Comparison of ENCODE assay signal across 14 cellular contexts in the genomic region with DNA sequence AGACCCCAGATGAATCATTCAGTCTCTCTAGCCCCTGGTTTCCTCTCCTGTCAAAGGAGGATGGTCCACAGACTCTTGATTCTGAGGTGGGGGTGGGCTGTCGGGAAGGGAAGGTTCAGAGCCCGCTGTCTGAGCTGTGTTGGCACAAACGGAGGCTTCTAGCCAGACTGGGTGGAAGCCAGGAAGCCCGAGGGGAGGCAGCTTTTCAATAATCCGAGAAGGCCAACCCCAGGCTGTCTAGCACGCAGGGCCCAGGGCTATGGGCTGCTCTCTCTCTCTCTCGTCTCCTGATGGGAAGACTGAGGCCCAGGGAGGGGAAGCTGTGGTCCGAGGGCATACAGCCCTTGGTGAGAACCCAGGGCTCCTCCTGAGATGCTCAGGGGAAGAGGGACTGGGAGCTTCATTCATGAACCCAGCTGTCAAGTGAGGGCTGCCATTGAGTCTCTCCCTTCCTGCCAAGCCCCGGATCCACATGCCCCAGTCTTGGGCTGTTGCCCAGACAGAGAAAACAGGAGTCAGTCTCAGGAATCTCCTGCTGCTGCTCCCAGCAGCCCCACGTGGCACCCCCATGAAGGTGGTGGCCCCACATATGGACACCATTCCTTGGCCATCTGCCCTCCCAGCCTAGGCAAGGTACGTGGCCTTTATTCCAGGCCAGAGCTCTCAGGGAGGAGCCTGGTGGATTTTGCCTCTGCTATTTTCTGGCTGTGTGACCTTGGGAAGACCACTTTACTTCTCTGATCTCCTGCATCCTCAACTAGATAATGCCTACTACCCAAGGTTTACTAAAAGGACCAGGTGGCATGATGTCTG. TPM values are rescaled to one million over a fixed set of nuclear protein-coding genes. Genes with fewer than 3 reads are reported as not detected.
DNase-seq lines count a peak whose midpoint lies in the region; ATAC-seq and TF ChIP-seq lines count a peak whose summit lies in the region.
"Had no signal": no experiment of that assay in that cellular context is flagged by ENCODE, and none has a peak within 500 bp of the region (broad histone marks: within the 10 kb centered on the region; RNA-seq: fewer than 3 reads in every experiment).

No MANE protein-coding gene starts in this region.

- H4K8ac ChIP-seq in IMR-90 (ENCODE audit: low read depth in 2 of 2, low read length in 2 of 2), result no peak overlapping the region

- 0 out of 2 replicates have a peak, but pooled peaks cover 3% of the 10 kb centered on the region for H3K9me1 ChIP-seq in IMR-90 (ENCODE audit: insufficient read depth, low read length)

- no peak overlapping the region for H4K5ac ChIP-seq in IMR-90 (ENCODE audit: low read depth, low read length)

- H3K4me3 ChIP-seq in IMR-90 (ENCODE audit: insufficient read depth, low read depth, low read length) (no peak overlapping the region), thyroid gland (replicated peaks in 1 of 3) (no peak overlapping the region), ascending aorta (no peak overlapping the region), esophagus muscularis mucosa (no peak overlapping the region)

- no peaks in the 10 kb centered on the region for H3K36me3 ChIP-seq in IMR-90 (ENCODE audit: control insufficient read depth, insufficient read depth, low read length)
- H3K36me3 ChIP-seq in thyroid gland, result peaks cover 0 to 8% of the 10 kb centered on the region in 2 donors
- H3K36me3 ChIP-seq in ascending aorta, result no peaks in the 10 kb centered on the region
- H3K36me3 ChIP-seq in esophagus muscularis mucosa, result no peaks in the 10 kb centered on the region

- no peak overlapping the region for H2BK120ac ChIP-seq in IMR-90 (ENCODE audit: low read depth, low read length)

- no peaks in the 10 kb centered on the region for H3K9me3 ChIP-seq in IMR-90 (ENCODE audit: control insufficient read depth, insufficient read depth, low read length)
- H3K9me3 ChIP-seq in thyroid gland, result no peaks in the 10 kb centered on the region
- no peaks in the 10 kb centered on the region for H3K9me3 ChIP-seq in ascending aorta
- no peaks in the 10 kb centered on the region for H3K9me3 ChIP-seq in esophagus muscularis mucosa

- H2AK9ac ChIP-seq in IMR-90 (replicated peaks; ENCODE audit: low read depth, low read length, poor library complexity), result peak overlapping the region; percentile 19

- POLR2A ChIA-PET in IMR-90 (lab: Charles Lee; ENCODE audit: unreplicated experiment), result no interaction called here

- H3K4me1 ChIP-seq in IMR-90 (ENCODE audit: control insufficient read depth, insufficient read depth, low read length) (no peaks in the 10 kb centered on the region), thyroid gland (peaks cover 41 to 51% of the 10 kb centered on the region in 2 donors), ascending aorta (no peaks in the 10 kb centered on the region), esophagus muscularis mucosa (peaks cover 0 to 25% (median 14%) of the 10 kb centered on the region in 4 donors)

- TF ChIP-seq POLR2A in IMR-90 (IDR thresholded peaks at IDR 0.05; ENCODE audit: low read depth, low read length) (no peak), thyroid gland (IDR thresholded peaks at IDR 0.05) (no peak), esophagus muscularis mucosa (IDR thresholded peaks at IDR 0.05; ENCODE audit: low read depth) (no peak)

- no peak for TF ChIP-seq RAD21 in IMR-90 (IDR thresholded peaks at IDR 0.05; ENCODE audit: low read length)

- no peak overlapping the region for H2BK5ac ChIP-seq in IMR-90 (ENCODE audit: low read depth, low read length, poor library complexity, severe bottlenecking)

- no peak for TF ChIP-seq EP300 in esophagus muscularis mucosa (IDR thresholded peaks at IDR 0.05)

- no peak overlapping the region for H3K56ac ChIP-seq in IMR-90 (ENCODE audit: extremely low read depth, insufficient read depth, low read length)

- no peak for ATAC-seq in IMR-90 (ENCODE audit: low read depth)
- peak; percentile 11 for ATAC-seq in left lobe of liver
- ATAC-seq in HG03108 (IDR thresholded peaks at IDR 0.05; ENCODE audit: unreplicated experiment), result no peak
- ATAC-seq: naive thymus-derived CD8-positive, alpha-beta T cell; stimulated activated naive CD8-positive, alpha-beta T cell treated with anti-CD3 and anti-CD28 coated beads, Interleukin-15, amount 100 ng/mL, for 72 hours had no signal

- H3K14ac ChIP-seq in IMR-90 (replicated peaks; ENCODE audit: low read depth, low read length), result no peak overlapping the region

- no peak for DNase-seq in IMR-90
- DNase-seq in left lobe of liver (ENCODE audit: low spot score), result peak; percentile 64
- peak; percentile 52 to 62 for DNase-seq in thyroid gland
- no peak for DNase-seq in ascending aorta (ENCODE audit: low spot score in 2 of 2)
- DNase-seq in esophagus muscularis mucosa (ENCODE audit: extremely low spot score), result no peak
- DNase-seq: activated CD4-positive, alpha-beta memory T cell treated with anti-CD3 and anti-CD28 coated beads, Interleukin-2, amount 10 ng/mL, durations not matched to agents 7 days and 5 days; glutamatergic neuron; naive thymus-derived CD8-positive, alpha-beta T cell; NCI-H1048; NCI-H510A; stimulated activated naive CD8-positive, alpha-beta T cell treated with anti-CD3 and anti-CD28 coated beads, Interleukin-15, amount 100 ng/mL, for 72 hours; T1000 had no signal

- H3K27ac ChIP-seq in IMR-90 (ENCODE audit: insufficient read depth, low read length) (no peak overlapping the region), VCaP (peak overlapping the region; percentile 99), thyroid gland (peak overlapping the region; percentile 60 to 87 (median 72)), ascending aorta (no peak overlapping the region), esophagus muscularis mucosa (replicated peaks in 1 of 4) (no peak overlapping the region)

- intact Hi-C loops in IMR-90 (cut with micrococcal nuclease), result no loop called here
- intact Hi-C loops in thyroid gland (cut with DNase I), result no loop called here
- intact Hi-C loops in ascending aorta (cut with DNase I), result no loop called here
- intact Hi-C loops in esophagus muscularis mucosa (cut with DNase I), result no loop called here

- no peak overlapping the region for H2BK15ac ChIP-seq in IMR-90 (ENCODE audit: low read depth, low read length)

- no peaks in the 10 kb centered on the region for H3K79me1 ChIP-seq in IMR-90 (ENCODE audit: low read depth in 1 of 2, low read length in 2 of 2)

- BruUV-seq in IMR-90 (replicated peaks; lab: Mats Ljungman, UMichigan), result no TSS peak

- no peak overlapping the region for H3K23ac ChIP-seq in IMR-90 (ENCODE audit: low read depth, low read length)

- WGBS in IMR-90 (ENCODE audit: extremely low coverage in 2 of 2, insufficient read length in 1 of 2), 2 experiments, result 19% methylated on average over 5 of the region's 11 CpGs; no CpG with 5 or more reads in 1 of the 2 experiments
- 34 to 57% methylated on average over 7 to 9 of the region's 11 CpGs for WGBS in thyroid gland, 2 donors
- 66% methylated on average over 10 of the region's 11 CpGs for WGBS in esophagus muscularis mucosa

- H3K27me3 ChIP-seq in IMR-90 (ENCODE audit: control insufficient read depth, insufficient read depth, low read length) (peaks cover 71% of the 10 kb centered on the region), thyroid gland (no peaks in the 10 kb centered on the region), ascending aorta (peaks cover 5% of the 10 kb centered on the region), esophagus muscularis mucosa (peaks cover 0 to 80% (median 3%) of the 10 kb centered on the region in 4 donors)

- dilution Hi-C loops in IMR-90 (cut with HindIII; ENCODE audit: low sequenced_read_pairs, unreplicated experiment), result no loop called here

- peak overlapping the region; percentile 39 for H2AFZ ChIP-seq in IMR-90 (replicated peaks; ENCODE audit: low read length, poor library complexity)

- H3K4me2 ChIP-seq in IMR-90 (ENCODE audit: low read depth, low read length), result no peak overlapping the region

- no peak overlapping the region for H3K4ac ChIP-seq in IMR-90 (ENCODE audit: low read depth, low read length)

- no peak overlapping the region for H2AK5ac ChIP-seq in IMR-90 (ENCODE audit: low read depth, low read length)

- in situ Hi-C loops in IMR-90 (cut with MboI; ENCODE audit: low sequenced_read_pairs), result no loop called here

- H4K20me1 ChIP-seq in IMR-90 (ENCODE audit: insufficient read depth, low read length), result no peaks in the 10 kb centered on the region

- no peak overlapping the region for H4K91ac ChIP-seq in IMR-90 (ENCODE audit: insufficient read depth, low read depth, low read length)

- CTCF ChIA-PET in IMR-90 (lab: Yijun Ruan, JAX), result no interaction called here

- no peak overlapping the region for H3K18ac ChIP-seq in IMR-90 (ENCODE audit: low read depth, low read length)

- no peak overlapping the region for H3K9ac ChIP-seq in IMR-90 (ENCODE audit: low read depth, low read length)

- no peak for TF ChIP-seq CTCF in IMR-90 (conservative IDR thresholded peaks at IDR 0.05; ENCODE audit: low read depth, low read length)
- no peak for TF ChIP-seq CTCF in VCaP (conservative IDR thresholded peaks at IDR 0.05)
- no peak for TF ChIP-seq CTCF in thyroid gland (IDR thresholded peaks at IDR 0.05)
- no peak for TF ChIP-seq CTCF in ascending aorta (IDR thresholded peaks at IDR 0.05)
- TF ChIP-seq CTCF in esophagus muscularis mucosa (IDR thresholded peaks at IDR 0.05), result no peak

- H2BK20ac ChIP-seq in IMR-90 (ENCODE audit: low read depth, low read length), result no peak overlapping the region

TF ChIP-seq in IMR-90, 13 proteins besides CTCF, POLR2A, EP300 and RAD21 (continues in another document):
- no peak for TF ChIP-seq RFX5 (IDR thresholded peaks at IDR 0.05; ENCODE audit: low read depth, low read length)
- TF ChIP-seq, protein P1, sequence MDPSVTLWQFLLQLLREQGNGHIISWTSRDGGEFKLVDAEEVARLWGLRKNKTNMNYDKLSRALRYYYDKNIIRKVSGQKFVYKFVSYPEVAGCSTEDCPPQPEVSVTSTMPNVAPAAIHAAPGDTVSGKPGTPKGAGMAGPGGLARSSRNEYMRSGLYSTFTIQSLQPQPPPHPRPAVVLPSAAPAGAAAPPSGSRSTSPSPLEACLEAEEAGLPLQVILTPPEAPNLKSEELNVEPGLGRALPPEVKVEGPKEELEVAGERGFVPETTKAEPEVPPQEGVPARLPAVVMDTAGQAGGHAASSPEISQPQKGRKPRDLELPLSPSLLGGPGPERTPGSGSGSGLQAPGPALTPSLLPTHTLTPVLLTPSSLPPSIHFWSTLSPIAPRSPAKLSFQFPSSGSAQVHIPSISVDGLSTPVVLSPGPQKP (IDR thresholded peaks at IDR 0.05; ENCODE audit: borderline replicate concordance, low read depth, low read length), result no peak

RNA-seq across cellular contexts. Expression of gene RAP1GAP, which starts 44.4 kb away (rescaled TPM):
- total RNA-seq in IMR-90 (2012; rRNA removed) (under 0.01 TPM in 1 of 2 replicates, not detected in the other), left lobe of liver (10.8 TPM), thyroid gland (100 to 1,000 TPM; 256 to 588 (median 506) TPM), ascending aorta (0.64 TPM), esophagus muscularis mucosa (under 1 TPM; 0.33 to 0.83 (median 0.56) TPM)
- polyA plus RNA-seq in IMR-90 (2012; rRNA removed), result 0.10 and 0.20 TPM in 2 replicates
- polyA plus RNA-seq in IMR-90 (2012; cell fraction: cytosol; rRNA removed), result 0.05 and 0.08 TPM in 2 replicates
- polyA plus RNA-seq in IMR-90 (2012; cell fraction: nucleus; rRNA removed; ENCODE audit: low replicate concordance), result 0.21 and 0.33 TPM in 2 replicates
- polyA plus RNA-seq: naive thymus-derived CD8-positive, alpha-beta T cell had no signal

Comparison
In these comparisons a context has a peak if more than half of its experiments do, and no peak if none do; other contexts are left out.
1. DNase-seq: peak in left lobe of liver (single experiment) and thyroid gland (2 of 2); none in IMR-90 (single experiment), ascending aorta (0 of 2) and esophagus muscularis mucosa (single experiment).
2. H3K27ac ChIP-seq: peak in VCaP (single experiment) and thyroid gland (3 of 3); none in IMR-90 (single experiment), ascending aorta (0 of 2) and esophagus muscularis mucosa (0 of 4).
3. RNA of gene RAP1GAP, which starts 44.4 kb away (total RNA-seq): 256 to 588 TPM in thyroid gland; 10.8 TPM in left lobe of liver (single experiment), 0.33 to 0.83 TPM in esophagus muscularis mucosa, 0.64 TPM in ascending aorta (single experiment) and under 0.01 TPM in IMR-90; every median in the first group is over 10 times any median in the second.